ENCODE assay signal across 9 cellular contexts in the genomic region with DNA sequence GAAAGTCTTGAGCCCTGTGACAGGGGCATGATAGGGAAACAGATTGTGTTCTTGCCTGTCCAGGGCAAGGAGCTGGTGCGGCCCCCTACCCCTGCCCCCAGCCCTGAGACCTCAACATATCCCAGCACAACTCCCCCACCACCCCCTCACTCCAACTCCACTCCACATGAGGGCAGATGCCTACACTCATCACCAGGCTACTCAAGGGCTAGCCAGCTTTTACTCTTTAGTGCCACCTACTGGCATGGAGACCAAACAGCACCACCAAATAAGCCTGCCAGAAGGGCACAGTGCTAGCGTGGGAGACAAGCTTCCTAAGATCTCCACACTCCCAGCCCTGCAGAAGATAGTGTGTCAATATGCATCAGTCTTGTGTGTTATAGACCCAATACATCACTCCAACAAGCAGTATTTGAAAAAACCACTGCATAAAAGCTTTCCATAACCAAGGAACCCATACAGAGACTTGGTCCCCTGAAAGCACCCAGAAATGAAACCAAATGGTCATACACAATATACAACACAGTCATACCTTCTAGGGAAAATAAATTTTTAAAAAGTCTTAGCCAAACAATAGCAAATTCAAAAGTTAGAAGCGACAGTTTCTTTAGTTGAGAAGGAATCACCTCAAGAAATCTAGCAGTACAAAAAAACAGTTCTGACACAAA.
DNase-seq lines count a peak whose midpoint lies in the region; ATAC-seq and TF ChIP-seq lines count a peak whose summit lies in the region.
"Had no signal": no experiment of that assay in that cellular context is flagged by ENCODE, and none has a peak within 500 bp of the region (broad histone marks: within the 10 kb centered on the region; RNA-seq: fewer than 3 reads in every experiment).

No MANE protein-coding gene starts in this region.

- peak; percentile 98 for ATAC-seq in T-helper 17 cell

- no peak overlapping the region for H3K27ac Mint-ChIP-seq in T-helper 17 cell
- H3K27ac Mint-ChIP-seq: activated naive CD8-positive, alpha-beta T cell had no signal

- H3K27me3 Mint-ChIP-seq in T-helper 17 cell, result peaks cover 26% of the 10 kb centered on the region

- peaks cover 8% of the 10 kb centered on the region for H3K36me3 Mint-ChIP-seq in T-helper 17 cell (ENCODE audit: low read depth)
- H3K36me3 Mint-ChIP-seq: activated naive CD8-positive, alpha-beta T cell had no signal

- peaks cover 12% of the 10 kb centered on the region for H3K4me1 Mint-ChIP-seq in T-helper 17 cell

- in situ Hi-C loops in astrocyte of the spinal cord (cut with HindIII; ENCODE audit: low sequenced_read_pairs), result no loop called here

- TF ChIP-seq CTCF in GM20000 (IDR thresholded peaks at IDR 0.05; ENCODE audit: extremely low read depth, missing control alignments) (peak; percentile 85), astrocyte of the spinal cord (IDR thresholded peaks at IDR 0.05; ENCODE audit: low read depth, low read length) (peak; percentile 65)

- DNase-seq in DMS53 treated with DMSO at 0.1 percent for 48 hours (lab: John Stamatoyannopoulos, UW; ENCODE audit: unreplicated experiment), result peak; percentile 10
- peak; percentile 67 for DNase-seq in GM20000 (ENCODE audit: low spot score)
- peak; percentile 35 for DNase-seq in HK-2 (ENCODE audit: unreplicated experiment)
- peak in 2 of 3 donors; percentile 33 to 58 for DNase-seq in T-helper 17 cell
- DNase-seq in astrocyte of the spinal cord (ENCODE audit: low read depth, low spot score), result peak; percentile 15
- peak; percentile 50 for DNase-seq in left kidney (ENCODE audit: low read depth, low spot score)
- DNase-seq in stimulated activated CD8-positive, alpha-beta memory T cell treated with anti-CD3 and anti-CD28 coated beads, Interleukin-4, amount 100 ng/mL, for 24 hours (ENCODE audit: low read depth), result peak; percentile 16
- no peak for DNase-seq in NCI-H2227 treated with DMSO at 0.1 percent for 48 hours (lab: John Stamatoyannopoulos, UW)

- no peaks in the 10 kb centered on the region for H3K9me3 ChIP-seq in T-helper 17 cell (ENCODE audit: control insufficient read depth, low read length, poor library complexity, severe bottlenecking)

- no peak overlapping the region for H3K4me3 ChIP-seq in astrocyte of the spinal cord (ENCODE audit: low read depth, low read length)

- H3K4me3 Mint-ChIP-seq in T-helper 17 cell, result no peak overlapping the region
- H3K4me3 Mint-ChIP-seq: activated naive CD8-positive, alpha-beta T cell had no signal
